In the genomic region with DNA sequence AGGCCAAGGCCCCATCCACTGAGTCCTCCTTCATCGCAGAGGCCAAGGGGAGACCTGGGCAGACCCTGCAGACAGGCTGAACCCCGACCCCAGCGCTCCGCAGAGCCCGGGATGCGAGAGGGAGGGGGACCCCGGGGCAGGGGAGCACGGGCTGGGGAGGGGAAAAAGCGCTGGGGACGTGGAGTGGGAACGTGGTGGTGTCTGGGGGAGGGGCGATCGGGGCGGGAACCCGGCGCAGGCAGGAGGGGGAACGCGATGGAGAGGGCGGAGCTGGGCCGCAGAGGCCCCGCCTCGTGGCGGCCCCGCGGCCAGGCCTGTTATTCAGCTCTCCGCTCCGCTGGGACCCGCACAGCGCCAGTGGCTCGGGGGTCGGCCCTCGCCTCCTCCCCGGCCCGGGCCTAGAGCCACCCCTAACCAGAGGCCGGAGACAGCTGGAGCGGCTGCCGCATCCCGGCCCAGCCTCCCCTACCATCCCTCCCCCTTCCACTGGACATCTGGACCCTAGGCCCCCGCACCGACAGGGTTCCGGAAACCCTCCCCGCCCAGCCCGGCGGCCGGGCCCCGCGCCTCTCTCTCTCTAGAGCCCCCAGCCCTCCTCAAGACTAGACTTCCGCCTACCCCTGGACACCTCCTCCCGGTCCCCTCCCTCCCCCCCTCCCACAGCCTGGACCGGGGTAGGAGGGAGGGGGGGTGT, we compare ENCODE assay signal across 9 cellular contexts. TPM values are rescaled to one million over a fixed set of nuclear protein-coding genes. Genes with fewer than 3 reads are reported as not detected.
DNase-seq lines count a peak whose midpoint lies in the region; ATAC-seq and TF ChIP-seq lines count a peak whose summit lies in the region.
"Had no signal": no experiment of that assay in that cellular context is flagged by ENCODE, and none has a peak within 500 bp of the region (broad histone marks: within the 10 kb centered on the region; RNA-seq: fewer than 3 reads in every experiment).

A gene (plus strand): TSS at position 320 of the 694 bp plus-strand sequence. CDS start 460 bp downstream, outside the sequence.

- intact Hi-C loops in spleen (cut with DNase I; ENCODE audit: low total_unique reads) = no loop called here

- H3K27me3 ChIP-seq in spleen (replicated peaks in 1 of 7) = peaks cover 0 to 78% (median 35%) of the 10 kb centered on the region in 7 donors

- peaks cover 13 to 58% (median 45%) of the 10 kb centered on the region in 6 donors for H3K4me1 ChIP-seq in spleen

- no peak for TF ChIP-seq POLR2A in spleen (IDR thresholded peaks at IDR 0.05)

- ATAC-seq in GM18861 (IDR thresholded peaks at IDR 0.05; ENCODE audit: unreplicated experiment) = no peak

- H3K4me3 ChIP-seq in cardiac fibroblast (replicated peaks in 1 of 2; ENCODE audit: low read depth in 2 of 2, low read length in 2 of 2) (peak within 1 kb of the TSS; percentile 57 to 60), spleen (peak within 1 kb of the TSS; percentile 33 to 80 (median 48))

- in situ Hi-C loops in KBM-7 (cut with MboI; ENCODE audit: low pct_unique_long_range_greater_than_20kb, low sequenced_read_pairs) = no loop called here

- peak within 1 kb of the TSS; percentile 29 to 83 (median 69) for H3K27ac ChIP-seq in spleen
- H3K27ac ChIP-seq: neutrophil had no signal

- TF ChIP-seq CTCF in cardiac fibroblast (IDR thresholded peaks at IDR 0.05; ENCODE audit: low read depth, low read length) (no peak), spleen (IDR thresholded peaks at IDR 0.05 in 8 of 11, conservative IDR thresholded peaks at IDR 0.05 in 3 of 11) (no peak)

- peaks cover 0 to 28% (median 0%) of the 10 kb centered on the region in 6 donors for H3K36me3 ChIP-seq in spleen
- H3K36me3 ChIP-seq: neutrophil had no signal

- 1% methylated on average over 21 to 50 of the region's 50 CpGs for WGBS in spleen, 5 donors

- H3K9me3 ChIP-seq in spleen = no peaks in the 10 kb centered on the region
- H3K9me3 ChIP-seq: neutrophil had no signal

- DNase-seq in NCI-H2196 (lab: John Stamatoyannopoulos, UW; ENCODE audit: unreplicated experiment) (peak; percentile 50), NCI-H2196 treated with DMSO at 0.1 percent for 48 hours (lab: John Stamatoyannopoulos, UW; ENCODE audit: unreplicated experiment) (no peak), KBM-7 (peak; percentile 57), T-helper 9 cell (peak; percentile 37), cardiac fibroblast (ENCODE audit: low read depth in 2 of 2) (peak; percentile 27 to 65), islet precursor cell (peak; percentile 83), spleen (no peak)

RNA-seq across cellular contexts. Expression of the gene that starts here (rescaled TPM):
- 10 to 100 TPM in 6 of 7 donors, 1 to 10 TPM in 1; 9.3 to 19.5 (median 14.8) TPM for total RNA-seq in spleen
- 10 to 100 TPM; 13.7 to 26.6 (median 22.5) TPM for polyA plus RNA-seq in spleen

Comparison
In these comparisons a context has a peak if more than half of its experiments do, and no peak if none do; other contexts are left out.
1. DNase-seq: peak in NCI-H2196 (single experiment), KBM-7 (single experiment), T-helper 9 cell (single experiment), cardiac fibroblast (2 of 2) and islet precursor cell (single experiment); none in NCI-H2196 treated with DMSO at 0.1 percent for 48 hours (single experiment) and spleen (single experiment).